ENCODE assay signal across 9 cellular contexts in the genomic region with DNA sequence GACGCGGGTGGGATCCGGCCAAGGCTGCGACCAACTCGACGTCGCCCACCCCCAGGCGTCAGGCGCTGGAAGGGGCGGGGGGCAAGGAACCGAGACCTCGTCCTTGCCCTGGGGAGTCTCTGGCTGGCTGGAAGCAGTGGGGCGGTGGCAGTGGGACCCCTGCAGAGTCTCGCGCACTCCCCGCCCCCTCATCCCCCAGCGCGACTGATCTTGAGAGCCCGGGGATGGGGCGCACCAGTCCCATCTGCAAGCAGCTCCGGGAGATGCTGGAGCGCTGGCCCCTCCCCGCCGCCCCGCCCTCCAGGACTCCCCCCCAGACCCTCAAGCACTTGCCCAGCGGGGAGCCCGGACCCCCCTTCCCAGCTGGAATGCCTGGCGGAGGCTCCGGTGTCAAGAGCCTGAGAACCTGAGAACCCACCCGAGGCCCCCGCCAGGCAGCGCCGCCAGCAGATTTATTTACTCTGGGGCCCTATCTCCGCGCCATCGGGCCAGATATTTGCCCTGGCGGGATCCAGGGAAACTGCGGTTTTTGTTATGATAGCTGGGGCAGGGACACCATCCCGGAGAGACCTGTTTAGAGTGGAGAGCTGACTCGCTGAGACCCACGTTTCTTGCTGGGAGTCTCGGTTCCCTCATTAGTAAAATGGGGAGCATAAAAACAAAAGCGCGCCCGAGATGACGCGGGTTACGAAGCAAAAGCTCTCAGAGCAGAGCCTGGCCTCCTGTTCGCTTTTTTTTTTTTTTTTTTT. TPM values are rescaled to one million over a fixed set of nuclear protein-coding genes. Genes with fewer than 3 reads are reported as not detected.
A peak's percentile ranks its signal among the peaks of the same experiment; 100 is the strongest.
DNase-seq lines count a peak whose midpoint lies in the region; ATAC-seq, FAIRE-seq and TF ChIP-seq lines count a peak whose summit lies in the region.
"Had no signal": no experiment of that assay in that cellular context is flagged by ENCODE, and none has a peak within 500 bp of the region (broad histone marks: within the 10 kb centered on the region; RNA-seq: fewer than 3 reads in every experiment).

No MANE protein-coding gene starts in this region.

- DNase-seq in NCI-H2196 (lab: John Stamatoyannopoulos, UW; ENCODE audit: unreplicated experiment): peak; percentile 35
- no peak for DNase-seq in NCI-H2196 treated with DMSO at 0.1 percent for 48 hours (lab: John Stamatoyannopoulos, UW; ENCODE audit: unreplicated experiment)
- DNase-seq in NCI-H526 treated with DMSO at 0.1 percent for 48 hours (lab: John Stamatoyannopoulos, UW): peak; percentile 12
- no peak for DNase-seq in effector memory CD4-positive, alpha-beta T cell
- no peak for DNase-seq in psoas muscle
- no peak for DNase-seq in pons (ENCODE audit: low spot score)
- no peak for DNase-seq in GM12892 (ENCODE audit: insufficient read length)

- peak; percentile 19 to 47 (median 31) for ATAC-seq in psoas muscle
- no peak for ATAC-seq in GM19035 (IDR thresholded peaks at IDR 0.05; ENCODE audit: unreplicated experiment)

- intact Hi-C loops in psoas muscle (cut with DNase I): no loop called here

- 1 to 3% (median 2%) methylated on average over 44 to 49 of the region's 49 CpGs for WGBS in psoas muscle, 3 donors

- H3K36me3 ChIP-seq in effector memory CD4-positive, alpha-beta T cell (ENCODE audit: control insufficient read depth, insufficient read depth, low read length): no peaks in the 10 kb centered on the region
- no peaks in the 10 kb centered on the region for H3K36me3 ChIP-seq in psoas muscle (ENCODE audit: insufficient read depth in 1 of 2, low read depth in 1 of 2)

- H3K27ac ChIP-seq in effector memory CD4-positive, alpha-beta T cell (ENCODE audit: insufficient read depth, low read length, poor library complexity, severe bottlenecking): no peak overlapping the region
- no peak overlapping the region for H3K27ac ChIP-seq in psoas muscle

- peak overlapping the region; percentile 50 for H3K4me3 ChIP-seq in effector memory CD4-positive, alpha-beta T cell (ENCODE audit: insufficient read depth, low read depth, low read length, poor library complexity, severe bottlenecking)
- peak overlapping the region; percentile 26 for H3K4me3 ChIP-seq in psoas muscle

- TF ChIP-seq POLR2A in GM12892 (IDR thresholded peaks at IDR 0.05; ENCODE audit: low read depth, low read length): no peak

- TF ChIP-seq CTCF in psoas muscle (IDR thresholded peaks at IDR 0.05): no peak

- H3K9me3 ChIP-seq in effector memory CD4-positive, alpha-beta T cell (ENCODE audit: control insufficient read depth, low read length): peaks cover 5% of the 10 kb centered on the region
- peaks cover 7% of the 10 kb centered on the region for H3K9me3 ChIP-seq in psoas muscle

- H3K27me3 ChIP-seq in effector memory CD4-positive, alpha-beta T cell (replicated peaks; ENCODE audit: control insufficient read depth, insufficient read depth, low read length, poor library complexity, severe bottlenecking): peaks cover 17% of the 10 kb centered on the region
- H3K27me3 ChIP-seq in psoas muscle (ENCODE audit: insufficient read depth in 3 of 3, low read length in 2 of 3): peaks cover 0 to 54% (median 30%) of the 10 kb centered on the region in 3 donors

- H3K4me1 ChIP-seq in effector memory CD4-positive, alpha-beta T cell (ENCODE audit: control insufficient read depth, insufficient read depth, low read length, poor library complexity, severe bottlenecking): peaks cover 11% of the 10 kb centered on the region
- H3K4me1 ChIP-seq in psoas muscle: no peaks in the 10 kb centered on the region

- FAIRE-seq in GM12892 (lab: Jason Lieb, UNC): no peak

RNA-seq across cellular contexts. Expression of gene PRRT1B, which starts 1.2 kb away (rescaled TPM):
- not detected for total RNA-seq in psoas muscle
- not detected for polyA plus RNA-seq in psoas muscle
- polyA plus RNA-seq in GM12892 (2012; ENCODE audit: missing spikeins): not detected
- total RNA-seq: SK-MEL-5 had no signal

RNA-seq across cellular contexts. Expression of gene UCK1, which starts 15.4 kb away (rescaled TPM):
- 10 to 100 TPM; 16.8 to 40.0 (median 21.8) TPM for total RNA-seq in psoas muscle
- polyA plus RNA-seq in psoas muscle: 10 to 100 TPM; 37.8 to 75.6 (median 47.4) TPM
- polyA plus RNA-seq in GM12892 (2012; ENCODE audit: missing spikeins): 10.8 TPM

RNA-seq across cellular contexts. Expression of gene POMT1, which starts 43.8 kb away (rescaled TPM):
- total RNA-seq in psoas muscle: 10 to 100 TPM; 10.9 to 30.8 (median 14.2) TPM
- polyA plus RNA-seq in psoas muscle: 10 to 100 TPM; 11.2 to 23.0 (median 20.8) TPM
- 12.8 TPM for polyA plus RNA-seq in GM12892 (2012; ENCODE audit: missing spikeins)

Comparison
In these comparisons a context has a peak if more than half of its experiments do, and no peak if none do; other contexts are left out.
1. DNase-seq: peak in NCI-H2196 (single experiment) and NCI-H526 treated with DMSO at 0.1 percent for 48 hours (single experiment); none in NCI-H2196 treated with DMSO at 0.1 percent for 48 hours (single experiment), effector memory CD4-positive, alpha-beta T cell (0 of 3), psoas muscle (0 of 2), pons (single experiment) and GM12892 (single experiment).